1 cellular context compared by ENCODE assay signal in genomic region chr12:57513677-57514076, GRCh38. TPM values are rescaled to one million over a fixed set of nuclear protein-coding genes. Genes with fewer than 3 reads are reported as not detected.
"Had no signal": no experiment of that assay in that cellular context is flagged by ENCODE, and none has a peak within 500 bp of the region (broad histone marks: within the 10 kb centered on the region; RNA-seq: fewer than 3 reads in every experiment).

No MANE protein-coding gene starts in this region.

RNA-seq across cellular contexts. Expression of gene ARHGAP9, which starts 34.0 kb away (rescaled TPM):
- total RNA-seq: SK-MEL-5 had no signal
